18 cellular contexts compared by ENCODE assay signal in the genomic region with DNA sequence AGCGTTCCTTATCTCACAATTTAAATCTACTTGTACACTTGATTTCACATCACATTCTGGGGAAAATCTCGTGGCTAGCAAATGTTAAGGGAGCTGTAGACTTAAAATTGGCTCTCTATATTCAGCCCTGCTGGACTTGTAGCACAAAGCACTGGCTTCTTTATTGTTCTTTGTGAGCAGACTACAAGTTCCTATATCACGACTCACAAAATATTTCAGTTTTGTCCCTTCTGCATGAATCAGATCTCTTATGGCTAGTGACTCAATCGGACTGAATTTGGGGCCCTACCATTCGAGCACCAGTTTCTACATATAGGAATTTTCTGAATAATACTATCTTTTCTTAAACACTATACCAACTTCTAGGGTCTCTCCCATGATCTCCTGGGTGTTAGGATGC.
DNase-seq lines count a peak whose midpoint lies in the region; ATAC-seq and TF ChIP-seq lines count a peak whose summit lies in the region.
"Had no signal": no experiment of that assay in that cellular context is flagged by ENCODE, and none has a peak within 500 bp of the region (broad histone marks: within the 10 kb centered on the region; RNA-seq: fewer than 3 reads in every experiment).

No MANE protein-coding gene starts in this region.

- DNase-seq in ELR (ENCODE audit: low read depth) (peak; percentile 74), RWPE1 (ENCODE audit: low spot score) (peak; percentile 2), foreskin keratinocyte (peak in 1 of 2 donors; percentile 11), stromal cell of bone marrow (ENCODE audit: low read depth) (peak; percentile 26), pons (ENCODE audit: low spot score) (no peak), GF-D8 (lab: John Stamatoyannopoulos, UW) (no peak), amygdala (lab: John Stamatoyannopoulos, UW) (no peak)
- DNase-seq: activated B cell treated with CpG ODN at 0.5 μM for 24 hours; activated CD8-positive, alpha-beta memory T cell treated with anti-CD3 and anti-CD28 coated beads for 24 hours; effector CD4-positive, alpha-beta T cell; NCI-H146; NCI-H345; pancreas; SHP77; stimulated activated CD4-positive, alpha-beta T cell treated with anti-CD3 and anti-CD28 coated beads, Interleukin-2, amount 100 ng/mL, for 48 hours; T-helper 2 cell had no signal

- POLR2A ChIA-PET in RWPE1 (lab: Yijun Ruan, JAX; ENCODE audit: low non-redundant PET) = no interaction called here

- H3K27me3 ChIP-seq in foreskin keratinocyte = no peaks in the 10 kb centered on the region
- H3K27me3 ChIP-seq: BLaER1 treated with 17β-estradiol and CSF1 and Interleukin-3, amounts not matched to agents 10 nM and 100 nM; pancreas had no signal

- peak; percentile 35 for ATAC-seq in foreskin keratinocyte
- ATAC-seq: left lobe of liver, pancreas had no signal

- H3K27ac ChIP-seq in RWPE1 (no peak overlapping the region), foreskin keratinocyte (no peak overlapping the region)
- H3K27ac ChIP-seq: BLaER1 treated with 17β-estradiol and CSF1 and Interleukin-3, amounts not matched to agents 10 nM and 100 nM; pancreas had no signal

- CTCF ChIA-PET in RWPE1 (lab: Yijun Ruan, JAX) = no interaction called here

- H3K4me1 ChIP-seq in foreskin keratinocyte = no peaks in the 10 kb centered on the region
- H3K4me1 ChIP-seq: BLaER1 treated with 17β-estradiol and CSF1 and Interleukin-3, amounts not matched to agents 10 nM and 100 nM; pancreas had no signal

- TF ChIP-seq CTCF in RWPE1 (conservative IDR thresholded peaks at IDR 0.05; ENCODE audit: low read depth) (no peak), foreskin keratinocyte (conservative IDR thresholded peaks at IDR 0.05) (no peak)

Comparison
In these comparisons a context has a peak if more than half of its experiments do, and no peak if none do; other contexts are left out.
1. DNase-seq: peak in ELR (single experiment), RWPE1 (single experiment) and stromal cell of bone marrow (single experiment); none in pons (single experiment), GF-D8 (single experiment) and amygdala (0 of 56).